In the genomic region with DNA sequence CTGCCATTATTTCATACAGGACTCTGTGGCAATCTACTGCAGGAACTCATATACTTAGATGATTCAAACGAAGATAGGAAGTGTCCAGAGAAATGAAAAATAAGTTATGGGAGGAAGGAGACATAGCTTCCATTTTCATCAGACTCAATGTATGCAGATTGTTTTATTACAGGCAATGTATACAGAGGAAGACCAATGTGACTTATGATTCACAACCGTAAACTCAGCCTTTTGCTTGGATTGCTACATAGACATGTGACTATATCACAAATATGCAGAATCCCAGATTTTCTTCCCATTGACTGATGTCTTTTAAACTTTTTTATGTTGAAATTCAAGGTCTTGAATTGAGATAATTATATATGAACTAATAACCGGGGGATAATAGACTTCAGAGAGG, we compare ENCODE assay signal across 25 cellular contexts.
"Had no signal": no experiment of that assay in that cellular context is flagged by ENCODE, and none has a peak within 500 bp of the region (broad histone marks: within the 10 kb centered on the region; RNA-seq: fewer than 3 reads in every experiment).

No MANE protein-coding gene starts in this region.

- H3K9me3 Mint-ChIP-seq: endodermal cell had no signal

- H3K4me1 ChIP-seq: esophagus muscularis mucosa, lower lobe of right lung, psoas muscle, sigmoid colon, stomach, thyroid gland, vagina had no signal

- H3K36me3 ChIP-seq: esophagus muscularis mucosa, lower lobe of right lung, ovary, sigmoid colon, stomach, thyroid gland, vagina had no signal

- H3K4me3 ChIP-seq: dorsolateral prefrontal cortex, esophagus muscularis mucosa, lower lobe of right lung, ovary, psoas muscle, sigmoid colon, stomach, thyroid gland, vagina had no signal

- H3K36me3 Mint-ChIP-seq: immature natural killer cell; natural killer cell; stimulated activated effector memory CD8-positive, alpha-beta T cell treated with anti-CD3 and anti-CD28 coated beads, Interleukin-12 subunit alpha, Interleukin-12 subunit beta, amount 100 ng/mL, for 72 hours had no signal

- H3K27me3 ChIP-seq: dorsolateral prefrontal cortex, esophagus muscularis mucosa, ovary, sigmoid colon, stomach, thyroid gland, vagina had no signal

- DNase-seq: dorsolateral prefrontal cortex; effector CD4-positive, alpha-beta T cell; endodermal cell; hypothalamus; immature natural killer cell; islet precursor cell; kidney glomerular epithelial cell; left ventricle myocardium superior; lower lobe of right lung; natural killer cell; occipital lobe; ovary; posterior cingulate gyrus; psoas muscle; right cardiac atrium; sigmoid colon; stimulated activated CD4-positive, alpha-beta T cell treated with anti-CD3 and anti-CD28 coated beads, Interleukin-2, amount 100 ng/mL, for 24 hours; stimulated activated CD4-positive, alpha-beta T cell treated with anti-CD3 and anti-CD28 coated beads, Interleukin-4, amount 100 ng/mL, for 24 hours; stimulated activated naive CD4-positive, alpha-beta T cell treated with Interleukin-2 at 50 U/mL for 16 hours; stomach; thyroid gland; trophoblast cell had no signal

- H3K4me3 Mint-ChIP-seq: endodermal cell; immature natural killer cell; natural killer cell; stimulated activated effector memory CD8-positive, alpha-beta T cell treated with anti-CD3 and anti-CD28 coated beads, Interleukin-12 subunit alpha, Interleukin-12 subunit beta, amount 100 ng/mL, for 72 hours had no signal

- H3K4me1 Mint-ChIP-seq: endodermal cell; immature natural killer cell; natural killer cell; stimulated activated effector memory CD8-positive, alpha-beta T cell treated with anti-CD3 and anti-CD28 coated beads, Interleukin-12 subunit alpha, Interleukin-12 subunit beta, amount 100 ng/mL, for 72 hours had no signal

- ATAC-seq: left ventricle myocardium superior; lower lobe of right lung; natural killer cell; psoas muscle; right cardiac atrium; stimulated activated effector memory CD8-positive, alpha-beta T cell treated with anti-CD3 and anti-CD28 coated beads, Interleukin-12 subunit alpha, Interleukin-12 subunit beta, amount 100 ng/mL, for 72 hours had no signal

- H3K27ac Mint-ChIP-seq: endodermal cell; immature natural killer cell; natural killer cell; stimulated activated effector memory CD8-positive, alpha-beta T cell treated with anti-CD3 and anti-CD28 coated beads, Interleukin-12 subunit alpha, Interleukin-12 subunit beta, amount 100 ng/mL, for 72 hours had no signal

- H3K9me3 ChIP-seq: esophagus muscularis mucosa, lower lobe of right lung, ovary, psoas muscle, sigmoid colon, stomach, thyroid gland, vagina had no signal
